9 cellular contexts compared by ENCODE assay signal in genomic region chr12:92078167-92079053, GRCh38.
DNase-seq lines count a peak whose midpoint lies in the region; ATAC-seq, FAIRE-seq and TF ChIP-seq lines count a peak whose summit lies in the region.
"Had no signal": no experiment of that assay in that cellular context is flagged by ENCODE, and none has a peak within 500 bp of the region (broad histone marks: within the 10 kb centered on the region; RNA-seq: fewer than 3 reads in every experiment).

No MANE protein-coding gene starts in this region.

- H3K4me3 ChIP-seq in endothelial cell of umbilical vein (replicated peaks in 1 of 3; ENCODE audit: insufficient read depth in 1 of 3, low read depth in 1 of 3, low read length in 3 of 3): no peak overlapping the region
- H3K4me3 ChIP-seq: GM23338 had no signal

- BruUV-seq in endothelial cell of umbilical vein (replicated peaks; lab: Mats Ljungman, UMichigan): no TSS peak

- CTCF ChIA-PET in endothelial cell of umbilical vein (lab: Charles Lee): no interaction called here

- H3K9me3 ChIP-seq in endothelial cell of umbilical vein (replicated peaks; ENCODE audit: control insufficient read depth, insufficient read depth, low read length): no peaks in the 10 kb centered on the region

- no peak for FAIRE-seq in endothelial cell of umbilical vein (lab: Jason Lieb, UNC)

- H3K4me2 ChIP-seq in endothelial cell of umbilical vein (ENCODE audit: insufficient read depth, low read length): no peak overlapping the region
- H3K4me2 ChIP-seq: GM23338 had no signal

- no peaks in the 10 kb centered on the region for H3K36me3 Mint-ChIP-seq in osteocyte (ENCODE audit: unreplicated experiment)

- H3K36me3 ChIP-seq in endothelial cell of umbilical vein (ENCODE audit: control insufficient read depth in 2 of 2, extremely low read depth in 1 of 2, insufficient read depth in 2 of 2, low read length in 2 of 2): no peaks in the 10 kb centered on the region

- no peak overlapping the region for H3K27ac ChIP-seq in endothelial cell of umbilical vein (ENCODE audit: insufficient read depth, low read depth, low read length)

- intact Hi-C loops in endothelial cell of umbilical vein (cut with micrococcal nuclease): no loop called here

- no peak for TF ChIP-seq CTCF in endothelial cell of umbilical vein (IDR thresholded peaks at IDR 0.05; ENCODE audit: extremely low read depth in 1 of 2, insufficient read depth in 1 of 2, low read depth in 1 of 2, low read length in 2 of 2)
- TF ChIP-seq CTCF in osteocyte (IDR thresholded peaks at IDR 0.05): no peak

- dilution Hi-C loops in endothelial cell of umbilical vein (cut with MboI; ENCODE audit: extremely low pct_ligation_motif_present, low sequenced_read_pairs): no loop called here

- H3K79me2 ChIP-seq in endothelial cell of umbilical vein (ENCODE audit: control insufficient read depth, insufficient read depth, low read length): no peaks in the 10 kb centered on the region

- no peaks in the 10 kb centered on the region for H4K20me1 ChIP-seq in endothelial cell of umbilical vein (replicated peaks; ENCODE audit: control insufficient read depth, extremely low read depth, insufficient read depth, low read length)

- H3K27me3 ChIP-seq in endothelial cell of umbilical vein (ENCODE audit: control insufficient read depth in 2 of 2, insufficient read depth in 2 of 2, low read length in 2 of 2): no peaks in the 10 kb centered on the region

- ATAC-seq in HG03108 (IDR thresholded peaks at IDR 0.05; ENCODE audit: unreplicated experiment): no peak
- ATAC-seq: GM23338 had no signal

- H3K27me3 Mint-ChIP-seq in osteocyte (ENCODE audit: unreplicated experiment): no peaks in the 10 kb centered on the region

- peak overlapping the region; percentile 95 for H3K27ac Mint-ChIP-seq in osteocyte (ENCODE audit: unreplicated experiment)
- H3K27ac Mint-ChIP-seq: GM23338 had no signal

- peaks cover 83% of the 10 kb centered on the region for H3K4me1 Mint-ChIP-seq in osteocyte (ENCODE audit: unreplicated experiment)

- no peaks in the 10 kb centered on the region for H3K4me1 ChIP-seq in endothelial cell of umbilical vein (ENCODE audit: control insufficient read depth, extremely low read depth, insufficient read depth, low read length)

- H3K4me3 Mint-ChIP-seq in osteocyte (ENCODE audit: unreplicated experiment): no peak overlapping the region
- H3K4me3 Mint-ChIP-seq: GM23338 had no signal

- H3K9me1 ChIP-seq in endothelial cell of umbilical vein (replicated peaks; ENCODE audit: control insufficient read depth, extremely low read depth, insufficient read depth, low read length): no peaks in the 10 kb centered on the region

- peak; percentile 99 for DNase-seq in EH (ENCODE audit: low read depth)
- peak; percentile 95 for DNase-seq in NCI-H460 (ENCODE audit: extremely low read depth, low read depth)
- peak; percentile 42 for DNase-seq in endothelial cell of umbilical vein (ENCODE audit: low read depth, low spot score)
- peak; percentile 86 for DNase-seq in osteocyte (ENCODE audit: extremely low spot score, unreplicated experiment)
- no peak for DNase-seq in OCI-M2 (lab: John Stamatoyannopoulos, UW; ENCODE audit: unreplicated experiment)
- DNase-seq in NCI-H2029 treated with DMSO at 0.1 percent for 48 hours (lab: John Stamatoyannopoulos, UW): no peak
- DNase-seq in SHP77 (lab: John Stamatoyannopoulos, UW): no peak

- no peak overlapping the region for H3K9ac ChIP-seq in endothelial cell of umbilical vein (replicated peaks; ENCODE audit: extremely low read depth, insufficient read depth, low read length)

- H2AFZ ChIP-seq in endothelial cell of umbilical vein (ENCODE audit: low read depth, low read length): peak overlapping the region; percentile 65
- H2AFZ ChIP-seq: GM23338 had no signal

- no peak for TF ChIP-seq POLR2A in endothelial cell of umbilical vein (IDR thresholded peaks at IDR 0.05; ENCODE audit: low read depth, low read length)

- POLR2A ChIA-PET in endothelial cell of umbilical vein (lab: Charles Lee): no interaction called here

- H3K9me3 Mint-ChIP-seq in osteocyte (ENCODE audit: unreplicated experiment): no peaks in the 10 kb centered on the region
- H3K9me3 Mint-ChIP-seq: GM23338 had no signal

TF ChIP-seq in endothelial cell of umbilical vein, 7 proteins besides CTCF, POLR2A, EP300 and RAD21:
- TF ChIP-seq FOS (IDR thresholded peaks at IDR 0.05; ENCODE audit: borderline replicate concordance, insufficient read depth, low read length): peak; percentile 14
- TF ChIP-seq JUN (IDR thresholded peaks at IDR 0.05; ENCODE audit: borderline replicate concordance, insufficient read depth, insufficient read length, low read depth): no peak
TF ChIP-seq in endothelial cell of umbilical vein: peak in this region for 1.

Comparison
In these comparisons a context has a peak if more than half of its experiments do, and no peak if none do; other contexts are left out.
1. DNase-seq: peak in EH (single experiment), NCI-H460 (single experiment), endothelial cell of umbilical vein (single experiment) and osteocyte (single experiment); none in OCI-M2 (single experiment), NCI-H2029 treated with DMSO at 0.1 percent for 48 hours (single experiment) and SHP77 (0 of 2).